Comparison of ENCODE assay signal across 24 cellular contexts in the genomic region with DNA sequence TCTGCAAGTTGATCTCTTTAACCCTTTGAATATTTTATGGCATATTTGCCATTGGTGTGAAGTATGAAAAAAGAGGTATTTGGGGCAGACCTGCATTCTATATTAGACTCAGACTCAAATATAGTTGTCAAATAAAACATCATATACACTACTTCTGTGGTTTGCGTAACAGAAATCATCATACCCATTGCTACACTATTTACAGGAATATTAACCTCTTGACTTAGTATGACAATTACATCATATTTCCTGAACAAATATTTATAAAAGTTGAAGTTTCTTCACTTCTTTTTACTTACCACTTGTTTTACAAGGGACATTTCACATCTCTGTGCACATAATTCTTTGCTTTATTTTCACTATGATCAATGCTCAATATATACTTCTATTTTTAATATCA.
"Had no signal": no experiment of that assay in that cellular context is flagged by ENCODE, and none has a peak within 500 bp of the region (broad histone marks: within the 10 kb centered on the region; RNA-seq: fewer than 3 reads in every experiment).

No MANE protein-coding gene starts in this region.

- H3K36me3 ChIP-seq: left ventricle myocardium inferior, ovary, right atrium auricular region, right lobe of liver, transverse colon, upper lobe of right lung had no signal

- H3K9me3 ChIP-seq: left ventricle myocardium inferior, mucosa of descending colon, ovary, right atrium auricular region, right lobe of liver, transverse colon, upper lobe of right lung had no signal

- DNase-seq: hypothalamus; immature natural killer cell; kidney; left colon; left ventricle myocardium inferior; midbrain; mucosa of descending colon; naive thymus-derived CD4-positive, alpha-beta T cell; ovary; right lobe of liver; stimulated activated CD4-positive, alpha-beta T cell treated with anti-CD3 and anti-CD28 coated beads, Interleukin-1b, Interleukin-23, amount 100 ng/mL, for 48 hours; stimulated activated CD4-positive, alpha-beta T cell treated with anti-CD3 and anti-CD28 coated beads, Interleukin-2, amount 100 ng/mL, for 48 hours; stimulated activated CD4-positive, alpha-beta T cell treated with anti-CD3 and anti-CD28 coated beads, Interleukin-4, amount 100 ng/mL, for 4 hours; stimulated activated CD8-positive, alpha-beta memory T cell treated with anti-CD3 and anti-CD28 coated beads, Interleukin-4, amount 100 ng/mL, for 48 hours; stimulated activated naive CD4-positive, alpha-beta T cell treated with Interleukin-2 at 50 U/mL for 16 hours; stimulated activated naive CD8-positive, alpha-beta T cell treated with anti-CD3 and anti-CD28 coated beads, Interleukin-15, amount 100 ng/mL, for 72 hours; substantia nigra; transverse colon; upper lobe of right lung had no signal

- H3K27me3 ChIP-seq: ovary, right atrium auricular region, right lobe of liver, transverse colon, upper lobe of right lung had no signal

- H3K27ac ChIP-seq: left ventricle myocardium inferior, ovary, right atrium auricular region, right lobe of liver, transverse colon, upper lobe of right lung had no signal

- ATAC-seq: left colon; mucosa of descending colon; naive thymus-derived CD4-positive, alpha-beta T cell; natural killer cell treated with Interleukin-12 subunit alpha and Interleukin-12 subunit beta and Interleukin-15 and Interleukin-18, amount 100 ng/mL, for 72 hours; right lobe of liver; stimulated activated memory B cell treated with anti-CD40 and anti-IgM and Interleukin-4, amounts not matched to agents 10 μg/mL and 1 μg/mL and 100 μg/mL, for 72 hours; stimulated activated naive CD8-positive, alpha-beta T cell treated with anti-CD3 and anti-CD28 coated beads, Interleukin-15, amount 100 ng/mL, for 72 hours; upper lobe of right lung had no signal

- H3K4me1 ChIP-seq: left ventricle myocardium inferior, right atrium auricular region, right lobe of liver, transverse colon, upper lobe of right lung had no signal

- H3K4me3 ChIP-seq: left ventricle myocardium inferior, lung, mucosa of descending colon, ovary, right atrium auricular region, right lobe of liver, smooth muscle cell, transverse colon, upper lobe of right lung had no signal

- H3K4me2 ChIP-seq: smooth muscle cell had no signal
